Comparison of ENCODE assay signal across 9 cellular contexts in genomic region chr14:52380294-52380693, GRCh38.
DNase-seq lines count a peak whose midpoint lies in the region; ATAC-seq and TF ChIP-seq lines count a peak whose summit lies in the region.
"Had no signal": no experiment of that assay in that cellular context is flagged by ENCODE, and none has a peak within 500 bp of the region (broad histone marks: within the 10 kb centered on the region; RNA-seq: fewer than 3 reads in every experiment).

No MANE protein-coding gene starts in this region.

- TF ChIP-seq POLR2A in tibial nerve (IDR thresholded peaks at IDR 0.05): no peak

- H3K9me3 ChIP-seq in tibial nerve: peaks cover 0 to 11% (median 0%) of the 10 kb centered on the region in 4 donors

- no peak for TF ChIP-seq EP300 in tibial nerve (IDR thresholded peaks at IDR 0.05)

- H3K4me3 ChIP-seq in tibial nerve: no peak overlapping the region

- ATAC-seq in GM18868 (IDR thresholded peaks at IDR 0.05; ENCODE audit: unreplicated experiment): peak; percentile 71
- peak; percentile 100 for ATAC-seq in GM21825 (IDR thresholded peaks at IDR 0.05; ENCODE audit: unreplicated experiment)
- peak; percentile 90 for ATAC-seq in HG03558 (IDR thresholded peaks at IDR 0.05; ENCODE audit: extremely low read depth, unreplicated experiment)

- no peak for TF ChIP-seq CTCF in tibial nerve (IDR thresholded peaks at IDR 0.05)

- no peak overlapping the region for H3K27ac ChIP-seq in tibial nerve

- no peaks in the 10 kb centered on the region for H3K36me3 ChIP-seq in tibial nerve

- H3K27me3 ChIP-seq in tibial nerve: no peaks in the 10 kb centered on the region

- no peaks in the 10 kb centered on the region for H3K4me1 ChIP-seq in tibial nerve

- peak; percentile 92 for DNase-seq in kidney tubule cell (ENCODE audit: low spot score)
- DNase-seq in H4 (ENCODE audit: low spot score): no peak
- DNase-seq in UCSD-AML1 (lab: John Stamatoyannopoulos, UW; ENCODE audit: unreplicated experiment): no peak
- DNase-seq in GM03348 (ENCODE audit: low spot score): no peak
- no peak for DNase-seq in tibial nerve (ENCODE audit: low spot score in 2 of 2)
- DNase-seq: activated CD4-positive, alpha-beta T cell treated with anti-CD3 and anti-CD28 coated beads, Interleukin-2, amount 10 ng/mL, durations not matched to agents 7 days and 5 days had no signal
